Comparison of ENCODE assay signal across 12 cellular contexts in the genomic region with DNA sequence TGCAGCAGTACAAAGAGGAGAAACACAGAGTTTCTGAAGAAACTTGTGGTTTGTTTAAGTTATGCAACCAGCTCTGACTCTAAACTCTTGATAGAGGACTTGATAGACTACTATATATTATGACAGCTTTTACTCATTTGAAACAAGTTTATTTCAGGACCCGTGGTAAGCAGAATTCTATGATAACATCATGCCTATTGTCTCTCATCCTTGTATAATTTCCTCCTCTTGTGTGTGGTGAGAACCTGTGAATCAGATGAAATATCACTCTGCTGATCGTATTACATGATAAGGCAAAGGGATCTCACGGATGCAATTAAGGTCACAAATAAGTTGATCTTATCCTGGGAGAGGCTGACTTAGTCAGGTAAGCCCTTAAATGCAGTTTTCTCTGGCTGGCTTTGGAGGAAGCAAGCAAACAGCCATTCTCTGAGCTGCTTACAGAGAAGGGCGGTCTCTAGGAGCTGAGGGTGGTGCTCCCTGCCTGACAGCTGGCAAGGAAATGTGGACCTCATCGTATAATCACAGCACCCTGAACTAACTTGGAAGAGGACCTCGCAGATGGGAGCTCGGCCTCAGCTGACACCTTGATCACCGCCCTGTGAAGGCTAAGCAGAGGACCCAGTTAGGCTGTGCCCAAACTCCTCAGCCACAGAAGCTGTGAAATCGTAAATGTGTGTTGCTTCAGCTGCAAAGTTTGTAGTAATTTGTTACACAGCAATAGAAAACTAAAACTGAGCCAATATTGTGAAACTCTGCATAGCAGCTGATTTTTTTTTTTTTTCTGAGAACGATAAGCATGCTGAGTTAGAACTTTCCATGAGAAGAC.
DNase-seq lines count a peak whose midpoint lies in the region; FAIRE-seq and TF ChIP-seq lines count a peak whose summit lies in the region.
"Had no signal": no experiment of that assay in that cellular context is flagged by ENCODE, and none has a peak within 500 bp of the region (broad histone marks: within the 10 kb centered on the region; RNA-seq: fewer than 3 reads in every experiment).

No MANE protein-coding gene starts in this region.

- H3K9ac ChIP-seq in mammary epithelial cell (ENCODE audit: insufficient read depth, low read length): no peak overlapping the region
- no peak overlapping the region for H3K9ac ChIP-seq in keratinocyte (ENCODE audit: control insufficient read depth, extremely low read depth, insufficient read depth, low read length)

- peaks cover 2% of the 10 kb centered on the region for H3K9me3 Mint-ChIP-seq in activated CD4-positive, alpha-beta memory T cell treated with anti-CD3 and anti-CD28 coated beads for 36 hours

- H3K4me1 Mint-ChIP-seq in activated CD4-positive, alpha-beta memory T cell treated with anti-CD3 and anti-CD28 coated beads for 36 hours (ENCODE audit: low read depth): no peaks in the 10 kb centered on the region
- H3K4me1 Mint-ChIP-seq: memory B cell had no signal

- H3K9me3 ChIP-seq in mammary epithelial cell (replicated peaks; ENCODE audit: insufficient read depth, low read length) (no peaks in the 10 kb centered on the region), keratinocyte (ENCODE audit: control insufficient read depth, low read depth, low read length) (no peaks in the 10 kb centered on the region), suprapubic skin (no peaks in the 10 kb centered on the region)

- H3K79me2 ChIP-seq in mammary epithelial cell (ENCODE audit: insufficient read depth, low read length) (no peaks in the 10 kb centered on the region), keratinocyte (ENCODE audit: control insufficient read depth, insufficient read depth, low read length) (no peaks in the 10 kb centered on the region)

- POLR2A ChIA-PET in activated CD4-positive, alpha-beta memory T cell treated with anti-CD3 and anti-CD28 coated beads for 36 hours (lab: Charles Lee): no interaction called here

- TF ChIP-seq EP300 in suprapubic skin (IDR thresholded peaks at IDR 0.05): no peak

- no TSS peak for BruUV-seq in mammary epithelial cell (replicated peaks; lab: Mats Ljungman, UMichigan)

- no peak overlapping the region for H3K4me3 Mint-ChIP-seq in activated CD4-positive, alpha-beta memory T cell treated with anti-CD3 and anti-CD28 coated beads for 36 hours
- H3K4me3 Mint-ChIP-seq: memory B cell had no signal

- TF ChIP-seq CTCF in mammary epithelial cell (conservative IDR thresholded peaks at IDR 0.05 in 1 of 2, IDR thresholded peaks at IDR 0.05 in 1 of 2; ENCODE audit: extremely low read depth in 1 of 2, insufficient read depth in 1 of 2, low read depth in 1 of 2, low read length in 2 of 2) (no peak), keratinocyte (optimal IDR thresholded peaks at IDR 0.05 in 1 of 3, IDR thresholded peaks at IDR 0.05 in 1 of 3, conservative IDR thresholded peaks at IDR 0.05 in 1 of 3; ENCODE audit: extremely low read depth in 1 of 3, insufficient read depth in 2 of 3, low read length in 3 of 3) (no peak), suprapubic skin (IDR thresholded peaks at IDR 0.05) (no peak)

- no peak for FAIRE-seq in keratinocyte (lab: Jason Lieb, UNC)

- in situ Hi-C loops in mammary epithelial cell (cut with MboI; ENCODE audit: low sequenced_read_pairs in 2 of 2): no loop called here

- H3K27me3 Mint-ChIP-seq in activated CD4-positive, alpha-beta memory T cell treated with anti-CD3 and anti-CD28 coated beads for 36 hours: no peaks in the 10 kb centered on the region
- H3K27me3 Mint-ChIP-seq: memory B cell had no signal

- H3K4me2 ChIP-seq in mammary epithelial cell (ENCODE audit: insufficient read depth, low read depth, low read length): no peak overlapping the region
- H3K4me2 ChIP-seq in keratinocyte (ENCODE audit: control insufficient read depth, extremely low read depth, insufficient read depth, low read depth, low read length): no peak overlapping the region

- TF ChIP-seq POLR2A in suprapubic skin (IDR thresholded peaks at IDR 0.05): no peak

- no peaks in the 10 kb centered on the region for H3K36me3 Mint-ChIP-seq in activated CD4-positive, alpha-beta memory T cell treated with anti-CD3 and anti-CD28 coated beads for 36 hours
- H3K36me3 Mint-ChIP-seq: memory B cell had no signal

- H3K27ac ChIP-seq in mammary epithelial cell (ENCODE audit: insufficient read depth, low read depth, low read length): no peak overlapping the region
- no peak overlapping the region for H3K27ac ChIP-seq in keratinocyte (ENCODE audit: control insufficient read depth, insufficient read depth, low read length)
- H3K27ac ChIP-seq in suprapubic skin: peak overlapping the region; percentile 10
- H3K27ac ChIP-seq: SK-N-MC had no signal

- no peaks in the 10 kb centered on the region for H3K27me3 ChIP-seq in mammary epithelial cell (ENCODE audit: insufficient read depth, low read length)
- H3K27me3 ChIP-seq in keratinocyte (ENCODE audit: control insufficient read depth, extremely low read depth, insufficient read depth, low read length): no peaks in the 10 kb centered on the region
- no peaks in the 10 kb centered on the region for H3K27me3 ChIP-seq in suprapubic skin

- H2AFZ ChIP-seq in mammary epithelial cell (ENCODE audit: low read depth, low read length) (no peak overlapping the region), keratinocyte (ENCODE audit: control insufficient read depth, low read length) (peak overlapping the region; percentile 52)

- dilution Hi-C loops in mammary epithelial cell (cut with HindIII; ENCODE audit: low sequenced_read_pairs) (no loop called here), keratinocyte (cut with MboI; ENCODE audit: extremely low pct_ligation_motif_present, low sequenced_read_pairs) (no loop called here)

- H3K36me3 ChIP-seq in mammary epithelial cell (ENCODE audit: insufficient read depth, low read length) (no peaks in the 10 kb centered on the region), keratinocyte (ENCODE audit: control insufficient read depth in 2 of 2, extremely low read depth in 1 of 2, insufficient read depth in 2 of 2, low read length in 2 of 2) (no peaks in the 10 kb centered on the region), suprapubic skin (no peaks in the 10 kb centered on the region)

- no peaks in the 10 kb centered on the region for H4K20me1 ChIP-seq in mammary epithelial cell (ENCODE audit: insufficient read depth, low read length)
- no peaks in the 10 kb centered on the region for H4K20me1 ChIP-seq in keratinocyte (ENCODE audit: control insufficient read depth, extremely low read depth, insufficient read depth, low read length)

- DNase-seq in NCI-H2171 (lab: John Stamatoyannopoulos, UW) (peak; percentile 30), mammary epithelial cell (peak; percentile 72), keratinocyte (ENCODE audit: low read depth, low spot score) (no peak), suprapubic skin (ENCODE audit: low spot score in 2 of 2) (no peak), T-helper 1 cell (no peak)
- no peak for DNase-seq in activated CD4-positive, alpha-beta memory T cell treated with anti-CD3 and anti-CD28 coated beads for 36 hours
- no peak for DNase-seq in stimulated activated CD4-positive, alpha-beta T cell treated with anti-CD3 and anti-CD28 coated beads, Interleukin-4, amount 100 ng/mL, for 24 hours
- DNase-seq: cortex of kidney; GDM1; stimulated activated CD4-positive, alpha-beta T cell treated with anti-CD3 and anti-CD28 coated beads, Interleukin-2, amount 100 ng/mL, for 24 hours had no signal

- WGBS in mammary epithelial cell (ENCODE audit: low coverage, missing lambda C conversion rate): 79% methylated on average over 10 of the region's 10 CpGs
- WGBS in suprapubic skin: 50% methylated on average over 10 of the region's 10 CpGs

- H3K27ac Mint-ChIP-seq in activated CD4-positive, alpha-beta memory T cell treated with anti-CD3 and anti-CD28 coated beads for 36 hours: no peak overlapping the region
- H3K27ac Mint-ChIP-seq: memory B cell had no signal

- no peaks in the 10 kb centered on the region for H3K9me1 ChIP-seq in keratinocyte (ENCODE audit: control insufficient read depth, extremely low read depth, insufficient read depth, low read length)

- CTCF ChIA-PET in mammary epithelial cell (lab: Charles Lee; ENCODE audit: low non-redundant PET): no interaction called here
- CTCF ChIA-PET in activated CD4-positive, alpha-beta memory T cell treated with anti-CD3 and anti-CD28 coated beads for 36 hours (lab: Charles Lee): no interaction called here

- no peak overlapping the region for H3K4me3 ChIP-seq in mammary epithelial cell (replicated peaks in 1 of 3; ENCODE audit: insufficient read depth in 1 of 3, low read depth in 2 of 3, low read length in 3 of 3)
- no peak overlapping the region for H3K4me3 ChIP-seq in keratinocyte (ENCODE audit: control insufficient read depth in 2 of 3, extremely low read depth in 1 of 3, insufficient read depth in 2 of 3, low read depth in 1 of 3, low read length in 3 of 3)
- no peak overlapping the region for H3K4me3 ChIP-seq in suprapubic skin
- H3K4me3 ChIP-seq: SK-N-MC had no signal

- intact Hi-C loops in mammary epithelial cell (cut with micrococcal nuclease): no loop called here
- intact Hi-C loops in activated CD4-positive, alpha-beta memory T cell treated with anti-CD3 and anti-CD28 coated beads for 36 hours (cut with micrococcal nuclease): no loop called here

- H3K4me1 ChIP-seq in mammary epithelial cell (ENCODE audit: insufficient read depth, low read length): no peaks in the 10 kb centered on the region
- no peaks in the 10 kb centered on the region for H3K4me1 ChIP-seq in keratinocyte (ENCODE audit: control insufficient read depth, extremely low read depth, insufficient read depth, low read length)
- peaks cover 10% of the 10 kb centered on the region for H3K4me1 ChIP-seq in suprapubic skin

Comparison
In these comparisons a context has a peak if more than half of its experiments do, and no peak if none do; other contexts are left out.
1. DNase-seq: peak in NCI-H2171 (single experiment) and mammary epithelial cell (single experiment); none in keratinocyte (single experiment), suprapubic skin (0 of 2), activated CD4-positive, alpha-beta memory T cell treated with anti-CD3 and anti-CD28 coated beads for 36 hours (single experiment), T-helper 1 cell (0 of 5) and stimulated activated CD4-positive, alpha-beta T cell treated with anti-CD3 and anti-CD28 coated beads, Interleukin-4, amount 100 ng/mL, for 24 hours (single experiment).